In the genomic region with DNA sequence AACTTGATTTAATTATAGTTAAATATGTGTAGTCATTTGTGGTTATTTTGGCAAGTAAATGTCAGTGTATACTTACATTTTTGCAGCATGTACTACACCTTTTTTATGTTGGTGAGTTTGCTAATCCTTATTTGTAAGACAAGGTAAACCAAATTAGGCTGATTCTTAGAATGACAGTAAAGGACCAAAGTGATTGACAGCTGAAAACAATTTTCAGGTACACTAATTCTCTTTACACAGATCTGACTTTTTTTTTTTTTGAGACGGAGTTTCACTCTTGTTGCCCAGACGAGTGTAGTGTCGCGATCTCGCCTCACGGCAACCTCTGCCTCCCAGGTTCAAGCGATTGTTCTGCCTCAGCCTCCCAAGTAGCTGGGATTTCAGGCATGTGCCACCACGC, we compare ENCODE assay signal across 19 cellular contexts.
"Had no signal": no experiment of that assay in that cellular context is flagged by ENCODE, and none has a peak within 500 bp of the region (broad histone marks: within the 10 kb centered on the region; RNA-seq: fewer than 3 reads in every experiment).

No MANE protein-coding gene starts in this region.

- H3K9me3 ChIP-seq: colonic mucosa, gastrocnemius medialis, heart right ventricle, right atrium auricular region, sigmoid colon had no signal

- H3K4me3 ChIP-seq: colonic mucosa, gastrocnemius medialis, heart right ventricle, right atrium auricular region, sigmoid colon, skin epidermis had no signal

- H3K27me3 Mint-ChIP-seq: naive B cell, type B pancreatic cell had no signal

- H3K4me3 Mint-ChIP-seq: neural crest cell, type B pancreatic cell had no signal

- H3K27me3 ChIP-seq: colonic mucosa, gastrocnemius medialis, heart right ventricle, right atrium auricular region, sigmoid colon had no signal

- H3K4me1 Mint-ChIP-seq: neural crest cell had no signal

- H3K27ac ChIP-seq: colonic mucosa, gastrocnemius medialis, heart right ventricle, right atrium auricular region, sigmoid colon, skin epidermis had no signal

- H3K27ac Mint-ChIP-seq: type B pancreatic cell had no signal

- H3K9me3 Mint-ChIP-seq: naive B cell, neural crest cell, type B pancreatic cell had no signal

- FAIRE-seq: islet of Langerhans, urothelium cell line had no signal

- H3K36me3 ChIP-seq: colonic mucosa had no signal

- DNase-seq: colonic mucosa; dermis blood vessel endothelial cell; gastrocnemius medialis; heart right ventricle; hypothalamus; kidney glomerular epithelial cell; mesendoderm; naive B cell; posterior cingulate gyrus; sigmoid colon; stimulated activated CD4-positive, alpha-beta T cell treated with anti-CD3 and anti-CD28 coated beads, Interleukin-12 subunit alpha, Interleukin-12 subunit beta, amount 100 ng/mL, for 4 hours; stimulated activated naive CD4-positive, alpha-beta T cell treated with Interleukin-2 at 50 U/mL for 16 hours had no signal

- H3K4me1 ChIP-seq: colonic mucosa had no signal

- ATAC-seq: esophagus mucosa, gastrocnemius medialis, heart right ventricle had no signal
